Comparison of ENCODE assay signal across 1 cellular context in the genomic region with DNA sequence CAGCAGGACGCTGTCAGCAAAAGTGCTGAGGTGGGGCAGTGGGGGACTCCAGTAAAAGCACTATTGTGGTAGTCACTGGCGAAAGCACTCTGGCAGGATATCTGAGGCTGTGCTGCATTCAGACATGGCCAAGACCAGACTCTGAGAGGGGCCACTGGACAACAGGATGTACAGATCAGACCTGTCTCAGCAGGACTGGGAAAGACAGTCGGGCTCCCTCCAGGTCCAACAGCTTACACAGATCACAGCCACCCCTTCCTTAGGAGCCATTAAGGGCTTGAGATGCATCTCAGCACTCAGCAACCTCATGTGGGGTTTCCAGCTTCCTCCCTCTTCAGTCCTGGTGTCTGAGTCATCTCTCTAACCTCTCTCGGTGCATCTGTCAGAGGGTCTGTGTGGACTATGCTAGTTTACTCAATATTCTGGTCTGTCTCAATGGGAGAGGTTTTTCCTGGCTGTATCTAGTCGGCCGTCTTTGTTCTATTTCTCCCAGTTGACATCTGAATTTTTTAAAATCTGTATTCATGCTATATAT.
TF ChIP-seq lines count a peak whose summit lies in the region.

No MANE protein-coding gene starts in this region.

TF ChIP-seq in SK-N-SH treated with all-trans-retinoic acid at 6 μM for 48 hours, 23 proteins besides CTCF, POLR2A, EP300 and RAD21 (continued from another document):
- TF ChIP-seq ZFP30 (CRISPR knock-in tag; IDR thresholded peaks at IDR 0.05): no peak
